In the genomic region with DNA sequence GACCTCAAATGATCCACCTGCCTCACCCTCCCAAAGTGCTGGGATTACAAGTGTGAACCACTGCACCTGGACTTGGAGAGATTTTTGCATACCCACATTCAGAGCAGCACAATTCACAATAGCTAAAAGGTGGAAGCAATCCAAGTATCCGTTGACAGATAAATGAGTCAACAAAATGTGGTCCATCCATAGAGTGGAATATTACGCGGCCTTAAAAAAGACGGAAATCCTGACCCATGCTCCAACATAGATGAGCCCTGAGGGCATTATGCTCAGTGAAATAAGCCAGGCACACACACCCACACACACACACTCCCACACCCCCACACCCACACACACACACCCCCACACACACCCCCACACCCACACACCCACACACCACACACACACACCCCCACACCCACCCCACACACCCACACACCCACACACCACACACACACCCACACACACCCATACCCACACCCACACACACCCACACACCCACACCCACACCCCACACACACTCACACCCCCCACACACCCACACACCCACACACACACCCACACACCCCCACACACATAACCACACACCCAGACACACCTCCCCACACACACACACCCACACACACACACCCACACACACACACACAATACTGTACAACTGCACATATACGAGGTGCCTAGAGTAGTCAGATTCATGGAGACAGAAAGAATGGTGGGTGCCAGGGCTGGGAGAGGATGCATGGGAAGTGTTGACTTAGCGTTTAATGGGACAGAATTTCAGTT, we compare ENCODE assay signal across 18 cellular contexts.
DNase-seq lines count a peak whose midpoint lies in the region; ATAC-seq lines count a peak whose summit lies in the region.
"Had no signal": no experiment of that assay in that cellular context is flagged by ENCODE, and none has a peak within 500 bp of the region (broad histone marks: within the 10 kb centered on the region; RNA-seq: fewer than 3 reads in every experiment).

No MANE protein-coding gene starts in this region.

- H3K9me3 Mint-ChIP-seq in activated naive CD8-positive, alpha-beta T cell treated with anti-CD3 and anti-CD28 coated beads, Interleukin-2, amount 50 U/mL, for 24 hours, result no peaks in the 10 kb centered on the region
- H3K9me3 Mint-ChIP-seq in activated naive CD8-positive, alpha-beta T cell treated with anti-CD3 and anti-CD28 coated beads for 36 hours, result peaks cover 2% of the 10 kb centered on the region
- peaks cover 8% of the 10 kb centered on the region for H3K9me3 Mint-ChIP-seq in activated T-helper 1 cell treated with anti-CD3 and anti-CD28 coated beads, Interleukin-12 subunit alpha, Interleukin-12 subunit beta, Interleukin-2, Interleukin-4 antibody, amounts not matched to agents 30 ng/mL and 10 ng/mL and 1 ng/mL, durations not matched to agents 14 hours and 24 hours and 36 hours
- peaks cover 0 to 4% (median 0%) of the 10 kb centered on the region in 11 donors for H3K9me3 Mint-ChIP-seq in naive thymus-derived CD4-positive, alpha-beta T cell

- no peaks in the 10 kb centered on the region for H3K36me3 Mint-ChIP-seq in activated naive CD8-positive, alpha-beta T cell treated with anti-CD3 and anti-CD28 coated beads, Interleukin-2, amount 50 U/mL, for 24 hours (ENCODE audit: low read depth)
- no peaks in the 10 kb centered on the region for H3K36me3 Mint-ChIP-seq in activated naive CD8-positive, alpha-beta T cell treated with anti-CD3 and anti-CD28 coated beads for 36 hours
- no peaks in the 10 kb centered on the region for H3K36me3 Mint-ChIP-seq in activated T-helper 1 cell treated with anti-CD3 and anti-CD28 coated beads, Interleukin-12 subunit alpha, Interleukin-12 subunit beta, Interleukin-2, Interleukin-4 antibody, amounts not matched to agents 30 ng/mL and 10 ng/mL and 1 ng/mL, durations not matched to agents 14 hours and 24 hours and 36 hours (ENCODE audit: low read depth)
- no peaks in the 10 kb centered on the region for H3K36me3 Mint-ChIP-seq in naive thymus-derived CD4-positive, alpha-beta T cell
- H3K36me3 Mint-ChIP-seq: CD14-positive monocyte; CD4-positive, alpha-beta memory T cell had no signal

- intact Hi-C loops in activated T-helper 1 cell treated with anti-CD3 and anti-CD28 coated beads, Interleukin-12 subunit alpha, Interleukin-12 subunit beta, Interleukin-2, Interleukin-4 antibody, amounts not matched to agents 30 ng/mL and 10 ng/mL and 1 ng/mL, durations not matched to agents 14 hours and 24 hours and 36 hours (cut with micrococcal nuclease), result no loop called here
- intact Hi-C loops in naive thymus-derived CD4-positive, alpha-beta T cell (cut with micrococcal nuclease), result no loop called here

- no peak overlapping the region for H3K4me3 Mint-ChIP-seq in activated naive CD8-positive, alpha-beta T cell treated with anti-CD3 and anti-CD28 coated beads, Interleukin-2, amount 50 U/mL, for 24 hours
- no peak overlapping the region for H3K4me3 Mint-ChIP-seq in activated naive CD8-positive, alpha-beta T cell treated with anti-CD3 and anti-CD28 coated beads for 36 hours
- H3K4me3 Mint-ChIP-seq in activated T-helper 1 cell treated with anti-CD3 and anti-CD28 coated beads, Interleukin-12 subunit alpha, Interleukin-12 subunit beta, Interleukin-2, Interleukin-4 antibody, amounts not matched to agents 30 ng/mL and 10 ng/mL and 1 ng/mL, durations not matched to agents 14 hours and 24 hours and 36 hours, result no peak overlapping the region
- H3K4me3 Mint-ChIP-seq in naive thymus-derived CD4-positive, alpha-beta T cell, result no peak overlapping the region
- H3K4me3 Mint-ChIP-seq: CD14-positive monocyte had no signal

- no peak overlapping the region for H3K4me3 ChIP-seq in naive thymus-derived CD4-positive, alpha-beta T cell (ENCODE audit: low read length)
- H3K4me3 ChIP-seq: BLaER1 had no signal

- no peaks in the 10 kb centered on the region for H3K4me1 ChIP-seq in naive thymus-derived CD4-positive, alpha-beta T cell (ENCODE audit: control insufficient read depth in 2 of 2, insufficient read depth in 2 of 2, low read length in 2 of 2)
- H3K4me1 ChIP-seq: BLaER1 had no signal

- DNase-seq in activated naive CD8-positive, alpha-beta T cell treated with anti-CD3 and anti-CD28 coated beads, Interleukin-2, amount 50 U/mL, for 24 hours, result no peak
- no peak for DNase-seq in activated naive CD8-positive, alpha-beta T cell treated with anti-CD3 and anti-CD28 coated beads for 36 hours
- no peak for DNase-seq in activated T-helper 1 cell treated with anti-CD3 and anti-CD28 coated beads, Interleukin-12 subunit alpha, Interleukin-12 subunit beta, Interleukin-2, Interleukin-4 antibody, amounts not matched to agents 30 ng/mL and 10 ng/mL and 1 ng/mL, durations not matched to agents 14 hours and 24 hours and 36 hours (ENCODE audit: low spot score)
- no peak for DNase-seq in naive thymus-derived CD4-positive, alpha-beta T cell
- DNase-seq in GM19240 (ENCODE audit: insufficient read length, low spot score), result no peak
- DNase-seq in NCI-H748 (lab: John Stamatoyannopoulos, UW; ENCODE audit: unreplicated experiment), result no peak
- DNase-seq: 8988T; CD4-positive, alpha-beta memory T cell; DMS153; DMS79; GDM1; GOT3; H7; IMR-90 had no signal

- ATAC-seq in activated naive CD8-positive, alpha-beta T cell treated with anti-CD3 and anti-CD28 coated beads, Interleukin-2, amount 50 U/mL, for 24 hours, result no peak
- peak; percentile 18 for ATAC-seq in naive thymus-derived CD4-positive, alpha-beta T cell
- no peak for ATAC-seq in HG02981 (IDR thresholded peaks at IDR 0.05; ENCODE audit: unreplicated experiment)

- peak overlapping the region; percentile 50 for H3K27ac Mint-ChIP-seq in activated naive CD8-positive, alpha-beta T cell treated with anti-CD3 and anti-CD28 coated beads, Interleukin-2, amount 50 U/mL, for 24 hours
- H3K27ac Mint-ChIP-seq in activated naive CD8-positive, alpha-beta T cell treated with anti-CD3 and anti-CD28 coated beads for 36 hours, result no peak overlapping the region
- H3K27ac Mint-ChIP-seq in activated T-helper 1 cell treated with anti-CD3 and anti-CD28 coated beads, Interleukin-12 subunit alpha, Interleukin-12 subunit beta, Interleukin-2, Interleukin-4 antibody, amounts not matched to agents 30 ng/mL and 10 ng/mL and 1 ng/mL, durations not matched to agents 14 hours and 24 hours and 36 hours, result peak overlapping the region; percentile 59
- H3K27ac Mint-ChIP-seq in naive thymus-derived CD4-positive, alpha-beta T cell, result no peak overlapping the region
- H3K27ac Mint-ChIP-seq: CD4-positive, alpha-beta memory T cell had no signal

- POLR2A ChIA-PET in naive thymus-derived CD4-positive, alpha-beta T cell (lab: Charles Lee), result no interaction called here

- H3K4me1 Mint-ChIP-seq in activated naive CD8-positive, alpha-beta T cell treated with anti-CD3 and anti-CD28 coated beads, Interleukin-2, amount 50 U/mL, for 24 hours, result no peaks in the 10 kb centered on the region
- H3K4me1 Mint-ChIP-seq in activated naive CD8-positive, alpha-beta T cell treated with anti-CD3 and anti-CD28 coated beads for 36 hours, result no peaks in the 10 kb centered on the region
- H3K4me1 Mint-ChIP-seq in activated T-helper 1 cell treated with anti-CD3 and anti-CD28 coated beads, Interleukin-12 subunit alpha, Interleukin-12 subunit beta, Interleukin-2, Interleukin-4 antibody, amounts not matched to agents 30 ng/mL and 10 ng/mL and 1 ng/mL, durations not matched to agents 14 hours and 24 hours and 36 hours (ENCODE audit: low read depth), result no peaks in the 10 kb centered on the region
- H3K4me1 Mint-ChIP-seq in naive thymus-derived CD4-positive, alpha-beta T cell, result no peaks in the 10 kb centered on the region
- H3K4me1 Mint-ChIP-seq: CD14-positive monocyte; CD4-positive, alpha-beta memory T cell had no signal

- H3K27me3 Mint-ChIP-seq in activated naive CD8-positive, alpha-beta T cell treated with anti-CD3 and anti-CD28 coated beads, Interleukin-2, amount 50 U/mL, for 24 hours, result peaks cover 4% of the 10 kb centered on the region
- peaks cover 10% of the 10 kb centered on the region for H3K27me3 Mint-ChIP-seq in activated naive CD8-positive, alpha-beta T cell treated with anti-CD3 and anti-CD28 coated beads for 36 hours
- peaks cover 9% of the 10 kb centered on the region for H3K27me3 Mint-ChIP-seq in activated T-helper 1 cell treated with anti-CD3 and anti-CD28 coated beads, Interleukin-12 subunit alpha, Interleukin-12 subunit beta, Interleukin-2, Interleukin-4 antibody, amounts not matched to agents 30 ng/mL and 10 ng/mL and 1 ng/mL, durations not matched to agents 14 hours and 24 hours and 36 hours (ENCODE audit: insufficient read depth)
- peaks cover 0 to 17% (median 4%) of the 10 kb centered on the region in 5 donors for H3K27me3 Mint-ChIP-seq in naive thymus-derived CD4-positive, alpha-beta T cell

- H3K27me3 ChIP-seq in naive thymus-derived CD4-positive, alpha-beta T cell (ENCODE audit: control insufficient read depth in 2 of 2, insufficient read depth in 2 of 2, low read length in 2 of 2), result no peaks in the 10 kb centered on the region
- H3K27me3 ChIP-seq: BLaER1 had no signal

- CTCF ChIA-PET in naive thymus-derived CD4-positive, alpha-beta T cell (lab: Charles Lee), result no interaction called here

- H3K27ac ChIP-seq in naive thymus-derived CD4-positive, alpha-beta T cell (ENCODE audit: low read depth, low read length), result no peak overlapping the region
- H3K27ac ChIP-seq: BLaER1, HL-60 had no signal

- no peaks in the 10 kb centered on the region for H3K36me3 ChIP-seq in naive thymus-derived CD4-positive, alpha-beta T cell (ENCODE audit: control insufficient read depth in 2 of 3, insufficient read depth in 3 of 3, low read length in 3 of 3)
- H3K36me3 ChIP-seq: BLaER1 had no signal

- H3K9me3 ChIP-seq in naive thymus-derived CD4-positive, alpha-beta T cell (ENCODE audit: control insufficient read depth in 2 of 3, low read length in 3 of 3), result no peaks in the 10 kb centered on the region
- H3K9me3 ChIP-seq: BLaER1 had no signal

Comparison
In these comparisons a context has a peak if more than half of its experiments do, and no peak if none do; other contexts are left out.
1. H3K27ac Mint-ChIP-seq: peak in activated naive CD8-positive, alpha-beta T cell treated with anti-CD3 and anti-CD28 coated beads, Interleukin-2, amount 50 U/mL, for 24 hours (single experiment) and activated T-helper 1 cell treated with anti-CD3 and anti-CD28 coated beads, Interleukin-12 subunit alpha, Interleukin-12 subunit beta, Interleukin-2, Interleukin-4 antibody, amounts not matched to agents 30 ng/mL and 10 ng/mL and 1 ng/mL, durations not matched to agents 14 hours and 24 hours and 36 hours (single experiment); none in activated naive CD8-positive, alpha-beta T cell treated with anti-CD3 and anti-CD28 coated beads for 36 hours (single experiment) and naive thymus-derived CD4-positive, alpha-beta T cell (0 of 9).